Comparison of ENCODE assay signal across 22 cellular contexts in genomic region chr10:96014473-96015102, GRCh38.
"Had no signal": no experiment of that assay in that cellular context is flagged by ENCODE, and none has a peak within 500 bp of the region (broad histone marks: within the 10 kb centered on the region; RNA-seq: fewer than 3 reads in every experiment).

No MANE protein-coding gene starts in this region.

- H3K4me3 Mint-ChIP-seq: nephron; neural progenitor cell; stimulated activated effector memory CD8-positive, alpha-beta T cell treated with anti-CD3 and anti-CD28 coated beads, Interleukin-12 subunit alpha, Interleukin-12 subunit beta, amount 100 ng/mL, for 72 hours; stimulated activated naive B cell treated with anti-CD40 and anti-IgM and Interleukin-4, amounts not matched to agents 10 μg/mL and 1 μg/mL and 100 μg/mL, for 72 hours; stimulated activated naive CD8-positive, alpha-beta T cell treated with anti-CD3 and anti-CD28 coated beads, Interleukin-15, Interleukin-2, amounts not matched to agents 100 ng/mL and 50 ng/mL, for 24 hours had no signal

- H3K36me3 Mint-ChIP-seq: neural progenitor cell; stimulated activated effector memory CD8-positive, alpha-beta T cell treated with anti-CD3 and anti-CD28 coated beads, Interleukin-12 subunit alpha, Interleukin-12 subunit beta, amount 100 ng/mL, for 72 hours had no signal

- H3K4me1 Mint-ChIP-seq: neural progenitor cell; stimulated activated effector memory CD8-positive, alpha-beta T cell treated with anti-CD3 and anti-CD28 coated beads, Interleukin-12 subunit alpha, Interleukin-12 subunit beta, amount 100 ng/mL, for 72 hours had no signal

- H3K9me3 Mint-ChIP-seq: nephron; neural progenitor cell; stimulated activated effector memory CD8-positive, alpha-beta T cell treated with anti-CD3 and anti-CD28 coated beads, Interleukin-12 subunit alpha, Interleukin-12 subunit beta, amount 100 ng/mL, for 72 hours; stimulated activated naive B cell treated with anti-CD40 and anti-IgM and Interleukin-4, amounts not matched to agents 10 μg/mL and 1 μg/mL and 100 μg/mL, for 72 hours; stimulated activated naive CD8-positive, alpha-beta T cell treated with anti-CD3 and anti-CD28 coated beads, Interleukin-15, Interleukin-2, amounts not matched to agents 100 ng/mL and 50 ng/mL, for 24 hours had no signal

- ATAC-seq: psoas muscle; right cardiac atrium; right lobe of liver; stimulated activated effector memory CD8-positive, alpha-beta T cell treated with anti-CD3 and anti-CD28 coated beads, Interleukin-12 subunit alpha, Interleukin-12 subunit beta, amount 100 ng/mL, for 72 hours; stimulated activated naive B cell treated with anti-CD40 and anti-IgM and Interleukin-4, amounts not matched to agents 10 μg/mL and 1 μg/mL and 100 μg/mL, for 72 hours had no signal

- DNase-seq: occipital lobe; ovary; posterior cingulate gyrus; psoas muscle; right cardiac atrium; right lobe of liver; sigmoid colon; small intestine; stimulated activated CD4-positive, alpha-beta T cell treated with anti-CD3 and anti-CD28 coated beads, Interleukin-15, amount 100 ng/mL, for 24 hours; stimulated activated CD4-positive, alpha-beta T cell treated with anti-CD3 and anti-CD28 coated beads, Interleukin-2, amount 100 ng/mL, for 24 hours; stimulated activated CD4-positive, alpha-beta T cell treated with anti-CD3 and anti-CD28 coated beads, Interleukin-2, amount 100 ng/mL, for 48 hours; stimulated activated CD4-positive, alpha-beta T cell treated with anti-CD3 and anti-CD28 coated beads, Interleukin-4, amount 100 ng/mL, for 24 hours; stimulated activated naive B cell treated with anti-CD40 and anti-IgM and Interleukin-4, amounts not matched to agents 10 μg/mL and 1 μg/mL and 100 μg/mL, for 72 hours; stimulated activated naive CD4-positive, alpha-beta T cell treated with Interleukin-2 at 50 U/mL for 16 hours; stomach; thyroid gland; upper lobe of left lung had no signal

- H3K27ac Mint-ChIP-seq: nephron; neural progenitor cell; progenitor cell of endocrine pancreas; stimulated activated effector memory CD8-positive, alpha-beta T cell treated with anti-CD3 and anti-CD28 coated beads, Interleukin-12 subunit alpha, Interleukin-12 subunit beta, amount 100 ng/mL, for 72 hours; stimulated activated naive B cell treated with anti-CD40 and anti-IgM and Interleukin-4, amounts not matched to agents 10 μg/mL and 1 μg/mL and 100 μg/mL, for 72 hours; stimulated activated naive CD8-positive, alpha-beta T cell treated with anti-CD3 and anti-CD28 coated beads, Interleukin-15, Interleukin-2, amounts not matched to agents 100 ng/mL and 50 ng/mL, for 24 hours had no signal

- H3K27me3 Mint-ChIP-seq: progenitor cell of endocrine pancreas had no signal
